In genomic region chr6:43058511-43058910, GRCh38 we compare ENCODE assay signal across 8 cellular contexts. TPM values are rescaled to one million over a fixed set of nuclear protein-coding genes. Genes with fewer than 3 reads are reported as not detected.
DNase-seq lines count a peak whose midpoint lies in the region; ATAC-seq and TF ChIP-seq lines count a peak whose summit lies in the region.

No MANE protein-coding gene starts in this region.

- POLR2A ChIA-PET in PC-3 (lab: Charles Lee; ENCODE audit: unreplicated experiment) = no interaction called here

- H3K4me3 ChIP-seq in PC-3 (ENCODE audit: low read length) (peak overlapping the region; percentile 91), epithelial cell of esophagus (ENCODE audit: low read length) (peak overlapping the region; percentile 95), parathyroid adenoma (ENCODE audit: low read depth, low read length) (peak overlapping the region; percentile 79)

- H3K79me2 ChIP-seq in PC-3 (ENCODE audit: low read length) (peaks cover 29% of the 10 kb centered on the region), parathyroid adenoma (peaks cover 20% of the 10 kb centered on the region)

- TF ChIP-seq CTCF in PC-3 (conservative IDR thresholded peaks at IDR 0.05; ENCODE audit: low read depth, low read length) = no peak
- TF ChIP-seq CTCF in epithelial cell of esophagus (IDR thresholded peaks at IDR 0.05; ENCODE audit: insufficient read depth, low read depth, low read length, missing control alignments) = no peak
- no peak for TF ChIP-seq CTCF in parathyroid adenoma (IDR thresholded peaks at IDR 0.05)

- H3F3A ChIP-seq in PC-3 (ENCODE audit: low read length, unreplicated experiment) = no peaks in the 10 kb centered on the region

- H3K9me3 ChIP-seq in PC-3 (ENCODE audit: low read length) (no peaks in the 10 kb centered on the region), parathyroid adenoma (ENCODE audit: control insufficient read depth, low read length) (no peaks in the 10 kb centered on the region)

- peaks cover 6% of the 10 kb centered on the region; the same call in 1 of the 2 replicates for H4K20me1 ChIP-seq in PC-3 (ENCODE audit: low read length)

- H3K27me3 ChIP-seq in PC-3 (ENCODE audit: low read length) = no peaks in the 10 kb centered on the region
- no peaks in the 10 kb centered on the region for H3K27me3 ChIP-seq in parathyroid adenoma (ENCODE audit: control insufficient read depth, insufficient read depth, low read length)

- intact Hi-C loops in PC-3 (cut with micrococcal nuclease) = no loop called here

- no peaks in the 10 kb centered on the region for H3K9me2 ChIP-seq in PC-3 (replicated peaks; ENCODE audit: low read length)

- H3K4me1 ChIP-seq in PC-3 (ENCODE audit: insufficient read depth, low read length) = peaks cover 28% of the 10 kb centered on the region
- peaks cover 35% of the 10 kb centered on the region for H3K4me1 ChIP-seq in parathyroid adenoma

- H2AFZ ChIP-seq in PC-3 (ENCODE audit: low read length) (no peak overlapping the region), parathyroid adenoma (no peak overlapping the region)

- H3K4me2 ChIP-seq in PC-3 (ENCODE audit: low read length) = peak overlapping the region; percentile 93
- peak overlapping the region; percentile 88 for H3K4me2 ChIP-seq in parathyroid adenoma (ENCODE audit: low read length)

- H3K36me3 ChIP-seq in PC-3 (ENCODE audit: low read depth, low read length) (peaks cover 16% of the 10 kb centered on the region; the same call in 1 of the 2 replicates), parathyroid adenoma (ENCODE audit: control insufficient read depth, insufficient read depth, low read length) (no peaks in the 10 kb centered on the region)

- CTCF ChIA-PET in PC-3 (lab: Charles Lee) = no interaction called here

- H3K27ac ChIP-seq in PC-3 (ENCODE audit: low read length) (0 out of 2 replicates have a peak overlapping the region, but pooled peaks have one; percentile 14), parathyroid adenoma (peak overlapping the region; percentile 94)

- no TSS peak for BruUV-seq in PC-3 (replicated peaks; lab: Mats Ljungman, UMichigan)

- peak overlapping the region; percentile 93 for H3K9ac ChIP-seq in PC-3 (ENCODE audit: low read length)
- peak overlapping the region; percentile 94 for H3K9ac ChIP-seq in parathyroid adenoma

- DNase-seq in EL = peak; percentile 23
- peak; percentile 33 for DNase-seq in PC-3
- no peak for DNase-seq in epithelial cell of esophagus (ENCODE audit: low read depth)
- no peak for DNase-seq in T-helper 9 cell
- no peak for DNase-seq in COLO668 (lab: John Stamatoyannopoulos, UW; ENCODE audit: unreplicated experiment)
- no peak for DNase-seq in 8988T

- ATAC-seq in PC-3 (no peak), GM21423 (IDR thresholded peaks at IDR 0.05; ENCODE audit: unreplicated experiment) (no peak)

RNA-seq across cellular contexts. Expression of gene MRPL2, which starts 0.7 kb away (rescaled TPM):
- 59.8 and 63.9 TPM in 2 replicates for total RNA-seq in PC-3 (2014; rRNA removed)

RNA-seq across cellular contexts. Expression of gene KLC4, which starts 0.9 kb away (rescaled TPM):
- 17.5 and 18.5 TPM in 2 replicates for total RNA-seq in PC-3 (2014; rRNA removed)

RNA-seq across cellular contexts. Expression of gene CUL7, which starts 4.9 kb away (rescaled TPM):
- 17.5 and 18.6 TPM in 2 replicates for total RNA-seq in PC-3 (2014; rRNA removed)

RNA-seq across cellular contexts. Expression of gene PTK7, which starts 17.6 kb away (rescaled TPM):
- 48.1 and 69.1 TPM in 2 replicates for total RNA-seq in PC-3 (2014; rRNA removed)

RNA-seq across cellular contexts. Expression of gene RRP36, which starts 37.1 kb away (rescaled TPM):
- total RNA-seq in PC-3 (2014; rRNA removed) = 120 and 133 TPM in 2 replicates

Comparison
In these comparisons a context has a peak if more than half of its experiments do, and no peak if none do; other contexts are left out.
1. DNase-seq: peak in EL (single experiment) and PC-3 (single experiment); none in epithelial cell of esophagus (single experiment), T-helper 9 cell (single experiment), COLO668 (single experiment) and 8988T (single experiment).
2. Peak in every context shown above with its lines, with median percentiles within 50 percentile points of each other: H3K4me3 ChIP-seq.